Comparison of ENCODE assay signal across 11 cellular contexts in genomic region chr5:52802272-52803011, GRCh38. TPM values are rescaled to one million over a fixed set of nuclear protein-coding genes. Genes with fewer than 3 reads are reported as not detected.
DNase-seq lines count a peak whose midpoint lies in the region; ATAC-seq, FAIRE-seq and TF ChIP-seq lines count a peak whose summit lies in the region.
"Had no signal": no experiment of that assay in that cellular context is flagged by ENCODE, and none has a peak within 500 bp of the region (broad histone marks: within the 10 kb centered on the region; RNA-seq: fewer than 3 reads in every experiment).

No MANE protein-coding gene starts in this region.

- no peak for TF ChIP-seq EP300 in K562 (IDR thresholded peaks at IDR 0.05; ENCODE audit: low read length)

- peaks cover 16% of the 10 kb centered on the region for H4K20me1 ChIP-seq in K562 (replicated peaks; ENCODE audit: control insufficient read depth, insufficient read depth, low read length)

- DNase-seq in HL-60 (ENCODE audit: low read depth in 1 of 2, low spot score in 1 of 2) (no peak), K562 (ENCODE audit: extremely low read depth in 1 of 4, low spot score in 3 of 4) (no peak), mesothelial cell of epicardium (ENCODE audit: low spot score in 2 of 2, unreplicated experiment in 2 of 2) (no peak), MV-4-11 (lab: John Stamatoyannopoulos, UW) (no peak), A172 (ENCODE audit: low spot score) (no peak), NCI-H526 treated with DMSO at 0.1 percent for 48 hours (lab: John Stamatoyannopoulos, UW) (no peak)
- DNase-seq: GOT3, NCI-H146 had no signal

- H3K4me2 ChIP-seq in K562 (ENCODE audit: insufficient read depth, low read length) = peak overlapping the region; percentile 99

- H3K9me3 Mint-ChIP-seq in mesothelial cell of epicardium = no peaks in the 10 kb centered on the region

- no peak for TF ChIP-seq RAD21 in K562 (CRISPR knock-in tag; conservative IDR thresholded peaks at IDR 0.05 in 1 of 2, IDR thresholded peaks at IDR 0.05 in 1 of 2)

- POLR2A ChIA-PET in K562 (lab: Yijun Ruan, JAX) = no interaction called here

- TF ChIP-seq POLR2A in K562 (conservative IDR thresholded peaks at IDR 0.05) = no peak

- H3K4me3 ChIP-seq in ACC112 (ENCODE audit: low read depth, low read length) (peak overlapping the region; percentile 96), HL-60 (replicated peaks; ENCODE audit: insufficient read depth, low read length) (peak overlapping the region; percentile 64), K562 (peak overlapping the region; percentile 65)

- no TSS peak for BruUV-seq in K562 (replicated peaks; lab: Mats Ljungman, UMichigan)

- peak overlapping the region in 1 of 2 experiments; percentile 90; a peak in 2 of 4 replicates for H3K9ac ChIP-seq in K562 (ENCODE audit: insufficient read depth in 1 of 2, low read depth in 2 of 2, low read length in 2 of 2)

- peaks cover 3% of the 10 kb centered on the region for H3K36me3 Mint-ChIP-seq in mesothelial cell of epicardium

- H3K27ac ChIP-seq in ACC112 (ENCODE audit: low read depth, low read length) = peak overlapping the region; percentile 94; the same call in 1 of the 2 replicates
- H3K27ac ChIP-seq in HL-60 (replicated peaks) = no peak overlapping the region
- H3K27ac ChIP-seq in K562 (ENCODE audit: extremely low read depth, low read depth, low read length) = no peak overlapping the region

- no peaks in the 10 kb centered on the region for H3K27me3 Mint-ChIP-seq in mesothelial cell of epicardium (ENCODE audit: low read depth)

- H3K36me3 ChIP-seq in ACC112 (ENCODE audit: insufficient read depth, low read length) = peaks cover 34% of the 10 kb centered on the region
- peaks cover 31% of the 10 kb centered on the region for H3K36me3 ChIP-seq in K562 (ENCODE audit: control insufficient read depth, insufficient read depth, low read length)

- intact Hi-C loops in K562 (cut with micrococcal nuclease) = loop anchor here (10.0 kb wide), 1 partner anchor 292 kb away; no protein-coding TSS in a partner anchor

- H3K4me3 Mint-ChIP-seq in mesothelial cell of epicardium = peak overlapping the region; percentile 92

- H3K4me1 ChIP-seq in ACC112 (ENCODE audit: control insufficient read depth, insufficient read depth, low read length, unreplicated experiment) (peaks cover 46% of the 10 kb centered on the region), K562 (replicated peaks in 1 of 2; ENCODE audit: control insufficient read depth in 2 of 2, insufficient read depth in 2 of 2, low read length in 2 of 2) (peaks cover 0 to 10% of the 10 kb centered on the region in 2 experiments; a peak in 4 of 5 replicates)

- H2AFZ ChIP-seq in ACC112 (ENCODE audit: low read length, unreplicated experiment) = no peak overlapping the region
- no peak overlapping the region for H2AFZ ChIP-seq in K562 (ENCODE audit: low read depth, low read length)

- H3K79me2 ChIP-seq in ACC112 (ENCODE audit: control insufficient read depth, insufficient read depth, low read length, unreplicated experiment) (peaks cover 75% of the 10 kb centered on the region), K562 (ENCODE audit: control insufficient read depth, insufficient read depth, low read length) (peaks cover 58% of the 10 kb centered on the region)

- peaks cover 4% of the 10 kb centered on the region for H3K9me1 ChIP-seq in K562 (ENCODE audit: control insufficient read depth, insufficient read depth, low read length)

- TF ChIP-seq CTCF in HL-60 (IDR thresholded peaks at IDR 0.05; ENCODE audit: insufficient read depth, low read length) (no peak), K562 (IDR thresholded peaks at IDR 0.05 in 2 of 3, conservative IDR thresholded peaks at IDR 0.05 in 1 of 3; ENCODE audit: insufficient read depth in 2 of 3, low read depth in 1 of 3, low read length in 3 of 3) (no peak), mesothelial cell of epicardium (IDR thresholded peaks at IDR 0.05; ENCODE audit: unreplicated experiment) (no peak)

- peaks cover 54% of the 10 kb centered on the region for H3K4me1 Mint-ChIP-seq in mesothelial cell of epicardium

- WGBS in K562 (ENCODE audit: insufficient coverage, low coverage, missing lambda C conversion rate) = 28% methylated on average over 2 of the region's 2 CpGs

- CTCF ChIA-PET in K562 (lab: Yijun Ruan, JAX; ENCODE audit: low intra/inter-chr PET ratio) = no interaction called here

- no peaks in the 10 kb centered on the region for H3K9me3 ChIP-seq in K562 (replicated peaks; ENCODE audit: control insufficient read depth, insufficient read depth, low read depth, low read length)

- H3K27ac Mint-ChIP-seq in mesothelial cell of epicardium = no peak overlapping the region

- no peaks in the 10 kb centered on the region for H3K27me3 ChIP-seq in ACC112 (ENCODE audit: insufficient read depth, low read length)
- no peaks in the 10 kb centered on the region for H3K27me3 ChIP-seq in HL-60 (ENCODE audit: insufficient read depth, poor library complexity, severe bottlenecking)
- H3K27me3 ChIP-seq in K562 (ENCODE audit: control insufficient read depth in 2 of 2, insufficient read depth in 2 of 2, low read length in 2 of 2) = no peaks in the 10 kb centered on the region

- ATAC-seq in K562 (no peak), GM19455 (IDR thresholded peaks at IDR 0.05; ENCODE audit: unreplicated experiment) (no peak)

- in situ Hi-C loops in K562 (cut with MboI) = no loop called here

- FAIRE-seq in K562 (lab: Jason Lieb, UNC) = no peak

TF ChIP-seq in K562, 482 proteins besides CTCF, POLR2A, EP300 and RAD21:
- peak; percentile 40; the same call in 1 of the 2 replicates for TF ChIP-seq RAD51 (IDR thresholded peaks at IDR 0.05; ENCODE audit: borderline replicate concordance, low read depth)
- peak; percentile 90 for TF ChIP-seq TFE3 (CRISPR knock-in tag; IDR thresholded peaks at IDR 0.05)
- TF ChIP-seq BRD9 (IDR thresholded peaks at IDR 0.05; ENCODE audit: low read depth, partially characterized antibody) = no peak

RNA-seq across cellular contexts. Expression of gene ITGA1, which starts 14.7 kb away (rescaled TPM):
- total RNA-seq in K562 (2011; cell fraction: chromatin; rRNA removed; ENCODE audit: low replicate concordance) = not detected in 2 replicates
- total RNA-seq in K562 (2011; cell fraction: nucleolus; rRNA removed) = not detected in 2 replicates
- total RNA-seq in K562 (2011; cell fraction: nucleoplasm; rRNA removed) = not detected in 2 replicates
- total RNA-seq in K562 (2014; rRNA removed) (not detected in 2 replicates), K562 (2014; rRNA removed; fragmentation: Illumina TruSeq; extraction: Trizol) (0.04 TPM in 1 of 2 replicates, not detected in the other), K562 (2015; rRNA removed; fragmentation: Illumina TruSeq; extraction: Trizol) (not detected in 2 replicates), K562 (2021) (0.11 and 0.22 TPM in 2 replicates), mesothelial cell of epicardium (8.3 to 10.8 TPM (median 9.1 TPM) in 3 replicates)
- polyA plus RNA-seq in K562 (2011; rRNA removed) (0.03 TPM in 1 of 2 replicates, not detected in the other), K562 (2014; fragmentation: Illumina TruSeq; extraction: Trizol) (not detected in 2 replicates), K562 (2014; fragmentation: Nextera tagmentation; extraction: Ambion mirVana) (not detected), K562 (2014; rRNA removed) (not detected in 2 replicates)
- not detected in 2 replicates for polyA plus RNA-seq in K562 (2011; cell fraction: cytosol; rRNA removed)
- polyA plus RNA-seq in K562 (2011; cell fraction: nucleus; rRNA removed) = 0.07 TPM in 1 of 2 replicates, not detected in the other
- polyA plus RNA-seq in K562 (2012) = not detected in 2 replicates
- not detected in 2 replicates for polyA minus RNA-seq in K562 (2011; rRNA and poly(A)+ RNA removed)
- 0.09 TPM in 1 of 2 replicates, not detected in the other for polyA minus RNA-seq in K562 (2011; cell fraction: cytosol; rRNA and poly(A)+ RNA removed)
- polyA minus RNA-seq in K562 (2011; cell fraction: nucleus; rRNA and poly(A)+ RNA removed) = not detected in 2 replicates
- total RNA-seq in A172 (2014; rRNA removed; shearing (Covaris generic)) = 0.71 and 3.7 TPM in 2 replicates
- total RNA-seq: G401 had no signal

RNA-seq across cellular contexts. Expression of gene PELO, which starts 14.7 kb away (rescaled TPM):
- total RNA-seq in K562 (2011; cell fraction: chromatin; rRNA removed; ENCODE audit: low replicate concordance) = 9.5 and 12.0 TPM in 2 replicates
- 16.2 TPM in 2 replicates for total RNA-seq in K562 (2011; cell fraction: nucleolus; rRNA removed)
- total RNA-seq in K562 (2011; cell fraction: nucleoplasm; rRNA removed) = 12.4 and 14.2 TPM in 2 replicates
- total RNA-seq in K562 (2014; rRNA removed) (11.9 and 14.5 TPM in 2 replicates), K562 (2014; rRNA removed; fragmentation: Illumina TruSeq; extraction: Trizol) (9.5 and 9.8 TPM in 2 replicates), K562 (2015; rRNA removed; fragmentation: Illumina TruSeq; extraction: Trizol) (11.4 and 11.5 TPM in 2 replicates), K562 (2021) (9.6 and 11.3 TPM in 2 replicates), mesothelial cell of epicardium (12.5 to 14.2 TPM (median 14.0 TPM) in 3 replicates)
- polyA plus RNA-seq in K562 (2011; rRNA removed) (13.5 and 14.6 TPM in 2 replicates), K562 (2014; fragmentation: Illumina TruSeq; extraction: Trizol) (9.3 TPM in 2 replicates), K562 (2014; fragmentation: Nextera tagmentation; extraction: Ambion mirVana) (1 to 10 TPM; 5.8 to 8.9 TPM), K562 (2014; rRNA removed) (8.3 and 10.7 TPM in 2 replicates)
- polyA plus RNA-seq in K562 (2011; cell fraction: cytosol; rRNA removed) = 11.2 and 11.5 TPM in 2 replicates
- polyA plus RNA-seq in K562 (2011; cell fraction: nucleus; rRNA removed) = 7.1 and 12.1 TPM in 2 replicates
- 7.6 and 7.7 TPM in 2 replicates for polyA plus RNA-seq in K562 (2012)
- polyA minus RNA-seq in K562 (2011; rRNA and poly(A)+ RNA removed) = 15.5 and 15.9 TPM in 2 replicates
- 9.7 and 10.3 TPM in 2 replicates for polyA minus RNA-seq in K562 (2011; cell fraction: cytosol; rRNA and poly(A)+ RNA removed)
- polyA minus RNA-seq in K562 (2011; cell fraction: nucleus; rRNA and poly(A)+ RNA removed) = 13.2 and 28.7 TPM in 2 replicates
- 20.8 and 21.7 TPM in 2 replicates for total RNA-seq in A172 (2014; rRNA removed; shearing (Covaris generic))
